Comparison of ENCODE assay signal across 8 cellular contexts in the genomic region with DNA sequence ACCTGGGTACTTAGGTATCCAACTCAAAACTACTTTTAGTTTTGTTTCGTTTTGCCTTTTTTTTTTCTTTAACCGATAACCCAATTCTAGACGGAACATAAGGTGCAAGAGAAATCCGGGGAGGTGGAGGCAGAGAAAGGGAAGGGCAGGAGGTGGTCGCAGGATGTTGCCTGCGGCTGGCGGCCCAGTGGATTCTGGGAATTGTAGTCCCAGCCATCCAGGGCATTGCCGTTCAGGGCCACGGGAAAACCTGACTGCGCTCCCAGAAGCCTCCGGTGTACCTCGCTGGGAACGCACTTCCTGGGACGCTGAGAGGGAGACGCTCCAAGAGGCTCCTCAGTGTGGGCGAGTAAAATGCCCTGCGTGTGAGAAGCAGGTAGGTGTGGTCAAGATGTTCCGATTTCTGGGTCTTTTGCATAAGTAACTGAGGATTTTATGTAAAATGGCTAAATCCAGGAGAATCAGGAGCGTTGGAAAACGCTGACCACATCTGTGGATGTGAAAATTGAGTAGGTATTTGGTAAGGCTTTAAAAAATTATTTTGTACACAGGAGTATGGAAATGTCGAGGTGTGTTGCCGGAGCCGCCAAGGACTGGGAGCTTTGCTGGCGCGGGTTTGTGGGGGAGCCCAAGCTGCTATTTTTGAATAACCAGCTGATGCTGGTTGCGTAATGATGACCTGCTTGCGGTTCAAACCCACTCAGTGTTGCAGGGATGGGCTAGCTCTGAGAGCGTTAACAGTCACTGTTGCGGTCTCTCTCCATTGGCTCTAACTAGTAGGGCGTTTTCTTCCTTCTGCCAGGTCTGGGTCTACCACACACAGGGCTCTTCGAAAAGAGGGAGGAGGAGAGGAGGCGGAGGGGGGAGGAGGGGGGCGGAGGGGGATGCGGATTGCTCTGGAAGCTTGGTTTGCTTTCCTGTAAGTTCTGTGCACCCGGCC. TPM values are rescaled to one million over a fixed set of nuclear protein-coding genes. Genes with fewer than 3 reads are reported as not detected.
DNase-seq lines count a peak whose midpoint lies in the region; FAIRE-seq and TF ChIP-seq lines count a peak whose summit lies in the region.

A gene (plus strand): TSS at position 288 of the 940 bp plus-strand sequence. CDS start 9,216 bp downstream, outside the sequence.

- H2AFZ ChIP-seq in neural progenitor cell (replicated peaks), result peak within 1 kb of the TSS; percentile 98

- FAIRE-seq in G401.6 (lab: Jason Lieb, UNC), result peak; percentile 98

- in situ Hi-C loops in HAP-1 (cut with MboI; ENCODE audit: low sequenced_read_pairs), result no loop called here

- peak within 1 kb of the TSS; percentile 91 for H3K27ac Mint-ChIP-seq in neural progenitor cell

- peak within 1 kb of the TSS; percentile 53 for H3K4me3 ChIP-seq in HAP-1
- H3K4me3 ChIP-seq in MG63, result peak within 1 kb of the TSS; percentile 71
- peak within 1 kb of the TSS; percentile 72 for H3K4me3 ChIP-seq in neural progenitor cell

- peaks cover 9% of the 10 kb centered on the region for H3K36me3 Mint-ChIP-seq in neural progenitor cell

- H3K4me3 Mint-ChIP-seq in neural progenitor cell, result peak within 1 kb of the TSS; percentile 97

- H3K27me3 Mint-ChIP-seq in neural progenitor cell (ENCODE audit: insufficient read depth, low read depth), result peaks cover 2% of the 10 kb centered on the region

- peaks cover 8% of the 10 kb centered on the region for H3F3A ChIP-seq in neural progenitor cell (ENCODE audit: low read depth)

- peak within 1 kb of the TSS; percentile 81 for H3K4me2 ChIP-seq in neural progenitor cell

- no peak for TF ChIP-seq CTCF in neural progenitor cell (IDR thresholded peaks at IDR 0.05)

- H3K9ac ChIP-seq in neural progenitor cell, result peak within 1 kb of the TSS; percentile 21

- peaks cover 9% of the 10 kb centered on the region for H3K4me1 Mint-ChIP-seq in neural progenitor cell

- DNase-seq in HAP-1 (ENCODE audit: low spot score in 2 of 2) (peak; percentile 87 to 94), MG63 (peak; percentile 87), SIG-M5 (lab: John Stamatoyannopoulos, UW) (peak; percentile 92), foreskin melanocyte (peak; percentile 64), neural progenitor cell (ENCODE audit: low spot score) (peak; percentile 89), stromal cell of bone marrow (ENCODE audit: low read depth) (peak; percentile 99)
- DNase-seq in activated gamma-delta T cell treated with anti-CD3 and anti-CD28 coated beads, Interleukin-2, amount 50 U/mL, for 16 hours (ENCODE audit: low read depth), result peak; percentile 54

- H3K36me3 ChIP-seq in HAP-1 (replicated peaks), result peaks cover 13% of the 10 kb centered on the region; the same call in 1 of the 2 replicates
- peaks cover 6% of the 10 kb centered on the region; the same call in 1 of the 2 replicates for H3K36me3 ChIP-seq in MG63
- peaks cover 6% of the 10 kb centered on the region for H3K36me3 ChIP-seq in neural progenitor cell

- H3K9me3 ChIP-seq in HAP-1, result no peaks in the 10 kb centered on the region
- no peaks in the 10 kb centered on the region for H3K9me3 ChIP-seq in MG63
- H3K9me3 ChIP-seq in neural progenitor cell (ENCODE audit: low read depth), result no peaks in the 10 kb centered on the region

- peaks cover 33% of the 10 kb centered on the region for H3K79me2 ChIP-seq in neural progenitor cell (ENCODE audit: low read depth)

- no peaks in the 10 kb centered on the region for H4K20me1 ChIP-seq in neural progenitor cell (ENCODE audit: low read depth)

- H3K27me3 ChIP-seq in HAP-1 (ENCODE audit: low read depth) (no peaks in the 10 kb centered on the region), MG63 (no peaks in the 10 kb centered on the region), neural progenitor cell (peaks cover 30% of the 10 kb centered on the region)

- peak within 1 kb of the TSS; percentile 46 for H3K27ac ChIP-seq in neural progenitor cell

- no peaks in the 10 kb centered on the region for H3K9me3 Mint-ChIP-seq in neural progenitor cell

- peaks cover 9% of the 10 kb centered on the region for H3K4me1 ChIP-seq in HAP-1
- peaks cover 5% of the 10 kb centered on the region for H3K4me1 ChIP-seq in neural progenitor cell

RNA-seq across cellular contexts. Expression of the gene that starts here (rescaled TPM):
- total RNA-seq in MG63 (2014; rRNA removed; shearing (Covaris generic); ENCODE audit: low replicate concordance), result 1.9 and 2.3 TPM in 2 replicates
- 64.9 and 87.3 TPM in 2 replicates for total RNA-seq in neural progenitor cell (ENCODE audit: low replicate concordance)

Comparison
In these comparisons a context has a peak if more than half of its experiments do, and no peak if none do; other contexts are left out.
1. Peak in every context shown above with its lines: DNase-seq, H3K4me3 ChIP-seq and H3K27ac ChIP-seq.
2. RNA of the gene that starts here (total RNA-seq): 64.9 to 87.3 TPM in neural progenitor cell; 1.9 to 2.3 TPM in MG63; every median in the first group is over 10 times any median in the second.